Comparison of ENCODE assay signal across 1 cellular context in genomic region chr2:10487144-10488104, GRCh38.
TF ChIP-seq lines count a peak whose summit lies in the region.

No MANE protein-coding gene starts in this region.

TF ChIP-seq in SK-N-SH treated with all-trans-retinoic acid at 6 μM for 48 hours, 23 proteins besides CTCF, POLR2A, EP300 and RAD21 (continued from another document):
- TF ChIP-seq ARNTL (CRISPR knock-in tag; IDR thresholded peaks at IDR 0.05; ENCODE audit: borderline replicate concordance, low read depth) = no peak
- no peak for TF ChIP-seq CSDC2 (CRISPR knock-in tag; IDR thresholded peaks at IDR 0.05)
